ENCODE assay signal across 23 cellular contexts in the genomic region with DNA sequence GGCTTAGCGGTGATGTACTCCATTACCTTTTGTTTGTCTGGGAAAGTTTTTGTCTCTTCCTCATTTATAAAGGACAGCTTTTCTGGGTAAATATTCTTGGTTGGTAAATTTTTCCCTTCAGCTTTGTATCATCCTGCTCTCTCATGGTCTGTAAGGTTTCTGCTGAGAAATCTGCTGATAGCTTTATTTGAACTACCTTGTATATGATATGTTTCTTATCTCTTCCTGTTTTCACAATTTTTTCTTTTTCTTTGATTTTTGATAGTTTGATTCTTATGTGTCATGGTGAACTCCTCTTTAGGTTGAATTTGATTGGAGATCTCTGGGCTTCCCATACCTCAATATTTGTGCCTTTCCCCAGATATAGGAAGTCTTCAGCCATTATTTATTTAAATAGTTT. TPM values are rescaled to one million over a fixed set of nuclear protein-coding genes. Genes with fewer than 3 reads are reported as not detected.
DNase-seq lines count a peak whose midpoint lies in the region; ATAC-seq lines count a peak whose summit lies in the region.
"Had no signal": no experiment of that assay in that cellular context is flagged by ENCODE, and none has a peak within 500 bp of the region (broad histone marks: within the 10 kb centered on the region; RNA-seq: fewer than 3 reads in every experiment).

No MANE protein-coding gene starts in this region.

- H3K27ac Mint-ChIP-seq in activated T-cell treated with anti-CD3 and anti-CD28 coated beads, Interleukin-2, amount 50 U/mL, for 72 hours = peak overlapping the region; percentile 9
- H3K27ac Mint-ChIP-seq: B cell; CD4-positive, alpha-beta T cell; CD8-positive, alpha-beta T cell had no signal

- H3K4me1 Mint-ChIP-seq in activated T-cell treated with anti-CD3 and anti-CD28 coated beads, Interleukin-2, amount 50 U/mL, for 72 hours (ENCODE audit: low read depth) = no peaks in the 10 kb centered on the region
- H3K4me1 Mint-ChIP-seq: B cell had no signal

- peaks cover 12 to 18% of the 10 kb centered on the region in 2 donors for H3K9me3 Mint-ChIP-seq in activated T-cell treated with anti-CD3 and anti-CD28 coated beads, Interleukin-2, amount 50 U/mL, for 72 hours

- no peaks in the 10 kb centered on the region for H3K27me3 Mint-ChIP-seq in activated T-cell treated with anti-CD3 and anti-CD28 coated beads, Interleukin-2, amount 50 U/mL, for 72 hours (ENCODE audit: low read depth)
- H3K27me3 Mint-ChIP-seq: B cell had no signal

- DNase-seq in activated T-cell treated with anti-CD3 and anti-CD28 coated beads, Interleukin-2, amount 50 U/mL, for 72 hours = no peak
- no peak for DNase-seq in activated T-cell treated with anti-CD3 and anti-CD28 coated beads, Interleukin-2, amount 50 U/mL, for 48 hours
- DNase-seq in OCI-M1 (lab: John Stamatoyannopoulos, UW) = peak; percentile 5
- no peak for DNase-seq in NK-92 (lab: John Stamatoyannopoulos, UW; ENCODE audit: unreplicated experiment)
- DNase-seq: AML-193; Caco-2; Calu3; CD4-positive, alpha-beta T cell; CD8-positive, alpha-beta T cell; DMS 273 treated with DMSO at 0.1 percent for 48 hours; DMS153; DMS53; DMS79; DND-41; EL; GDM1 had no signal

- no peak for ATAC-seq in activated T-cell treated with anti-CD3 and anti-CD28 coated beads, Interleukin-2, amount 50 U/mL, for 72 hours (replicated peaks in 1 of 2)
- ATAC-seq in GM21825 (IDR thresholded peaks at IDR 0.05; ENCODE audit: unreplicated experiment) = no peak
- ATAC-seq: A549; CD8-positive, alpha-beta T cell; GM12878 had no signal

- no peak overlapping the region for H3K4me3 Mint-ChIP-seq in activated T-cell treated with anti-CD3 and anti-CD28 coated beads, Interleukin-2, amount 50 U/mL, for 72 hours
- H3K4me3 Mint-ChIP-seq: B cell; CD4-positive, alpha-beta T cell; CD8-positive, alpha-beta T cell had no signal

- H3K36me3 Mint-ChIP-seq in activated T-cell treated with anti-CD3 and anti-CD28 coated beads, Interleukin-2, amount 50 U/mL, for 72 hours (ENCODE audit: insufficient read depth in 2 of 2) = peaks cover 5 to 11% of the 10 kb centered on the region in 2 donors
- H3K36me3 Mint-ChIP-seq: CD8-positive, alpha-beta T cell had no signal

RNA-seq across cellular contexts. Expression of a gene that starts 44.7 kb away (rescaled TPM):
- not detected for total RNA-seq in activated T-cell treated with anti-CD3 and anti-CD28 coated beads, Interleukin-2, amount 50 U/mL, for 72 hours
- total RNA-seq: A172; B cell; Caco-2; CD4-positive, alpha-beta T cell; CD8-positive, alpha-beta T cell; Daoy; G401; GM12878 had no signal
